Comparison of ENCODE assay signal across 12 cellular contexts in the genomic region with DNA sequence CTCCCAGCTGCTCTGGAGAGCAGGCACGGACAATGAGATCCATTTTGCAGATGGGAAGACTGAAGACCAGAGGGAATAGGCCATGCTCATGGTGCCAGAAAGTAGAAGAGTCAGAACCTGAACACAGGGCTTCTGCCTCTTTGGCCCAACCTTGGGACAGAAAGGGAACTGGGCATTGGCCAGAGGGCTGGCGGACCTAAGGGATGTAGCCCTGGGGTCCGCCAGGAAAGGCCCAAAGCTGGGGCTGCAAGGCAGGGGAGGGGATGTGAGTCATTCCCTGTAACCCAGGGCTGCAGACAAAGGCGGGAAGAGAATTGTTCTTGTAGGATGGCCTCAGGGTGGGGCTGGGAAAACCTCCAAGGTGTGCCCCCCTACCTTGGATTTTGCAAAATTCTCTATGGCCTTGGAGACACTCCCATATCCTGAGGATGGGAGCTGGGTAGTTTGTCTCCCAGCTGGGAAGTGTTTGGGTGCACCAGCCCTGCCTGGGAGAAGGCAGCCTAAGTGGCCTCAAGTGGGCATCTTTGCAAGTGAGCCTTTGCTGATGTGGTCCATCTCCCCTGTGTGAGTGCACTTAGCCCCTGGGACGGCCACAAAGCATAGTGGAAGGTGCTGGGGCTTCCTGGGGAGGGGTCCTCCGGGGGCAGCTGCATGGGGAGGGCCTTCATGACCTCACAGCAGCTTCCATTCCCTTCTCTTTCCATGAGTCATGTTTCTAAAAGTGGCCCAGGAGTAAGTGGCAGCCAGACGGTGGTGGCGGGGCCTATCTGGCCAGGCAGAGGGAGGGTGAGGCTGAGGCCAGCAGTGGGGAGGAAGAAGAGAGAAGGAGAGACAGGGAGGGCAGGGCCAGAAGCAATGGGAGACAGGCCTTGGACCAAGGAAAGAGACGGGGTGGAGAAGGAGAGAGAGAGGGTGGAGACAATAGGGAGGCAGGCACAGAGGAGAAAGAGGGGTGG. TPM values are rescaled to one million over a fixed set of nuclear protein-coding genes. Genes with fewer than 3 reads are reported as not detected.
A peak's percentile ranks its signal among the peaks of the same experiment; 100 is the strongest.
DNase-seq lines count a peak whose midpoint lies in the region; ATAC-seq and TF ChIP-seq lines count a peak whose summit lies in the region.
"Had no signal": no experiment of that assay in that cellular context is flagged by ENCODE, and none has a peak within 500 bp of the region (broad histone marks: within the 10 kb centered on the region; RNA-seq: fewer than 3 reads in every experiment).

No MANE protein-coding gene starts in this region.

- no peak overlapping the region for H2AK5ac ChIP-seq in neuronal stem cell (ENCODE audit: low read depth, low read length)

- TF ChIP-seq CTCF in BE2C (IDR thresholded peaks at IDR 0.05; ENCODE audit: low read depth, low read length) (no peak), PC-3 (conservative IDR thresholded peaks at IDR 0.05; ENCODE audit: low read depth, low read length) (no peak), fibroblast of pulmonary artery (IDR thresholded peaks at IDR 0.05; ENCODE audit: low read length, missing control alignments) (no peak)

- peak; percentile 65 for ATAC-seq in PC-3
- no peak for ATAC-seq in GM19397 (IDR thresholded peaks at IDR 0.05; ENCODE audit: unreplicated experiment)

- no peak overlapping the region for H2BK12ac ChIP-seq in neuronal stem cell (ENCODE audit: low read length)

- intact Hi-C loops in PC-3 (cut with micrococcal nuclease) = no loop called here

- no peak overlapping the region for H2BK120ac ChIP-seq in neuronal stem cell (ENCODE audit: low read depth, low read length)

- H3K36me3 ChIP-seq in BE2C (no peaks in the 10 kb centered on the region), PC-3 (ENCODE audit: low read depth, low read length) (no peaks in the 10 kb centered on the region), neuronal stem cell (replicated peaks in 1 of 2; ENCODE audit: control insufficient read depth in 2 of 2, insufficient read depth in 2 of 2, low read length in 2 of 2) (no peaks in the 10 kb centered on the region)

- H3K27me3 ChIP-seq in BE2C (no peaks in the 10 kb centered on the region), PC-3 (ENCODE audit: low read length) (no peaks in the 10 kb centered on the region), neuronal stem cell (ENCODE audit: control insufficient read depth in 3 of 3, insufficient read depth in 3 of 3, low read depth in 1 of 3, low read length in 3 of 3) (peaks cover 0 to 2% (median 0%) of the 10 kb centered on the region in 3 experiments)

- no peaks in the 10 kb centered on the region for H3K9me3 ChIP-seq in BE2C
- H3K9me3 ChIP-seq in PC-3 (ENCODE audit: low read length) = no peaks in the 10 kb centered on the region
- H3K9me3 ChIP-seq in neuronal stem cell (replicated peaks in 1 of 2; ENCODE audit: control insufficient read depth in 2 of 2, insufficient read depth in 1 of 2, low read depth in 1 of 2, low read length in 2 of 2) = peaks cover 0 to 2% of the 10 kb centered on the region in 2 donors

- no peak overlapping the region for H3K14ac ChIP-seq in neuronal stem cell (ENCODE audit: low read length)

- peak overlapping the region; percentile 66 for H3K18ac ChIP-seq in neuronal stem cell (ENCODE audit: low read length)

- H2AFZ ChIP-seq in PC-3 (ENCODE audit: low read length) (peak overlapping the region; percentile 48), neuronal stem cell (ENCODE audit: low read length) (no peak overlapping the region)

- no peaks in the 10 kb centered on the region for H3F3A ChIP-seq in PC-3 (ENCODE audit: low read length, unreplicated experiment)

- H4K20me1 ChIP-seq in PC-3 (ENCODE audit: low read length) = no peaks in the 10 kb centered on the region

- no peak overlapping the region for H2BK5ac ChIP-seq in neuronal stem cell (ENCODE audit: low read length)

- H3K79me1 ChIP-seq in neuronal stem cell (ENCODE audit: low read depth, low read length) = peaks cover 2% of the 10 kb centered on the region

- H3K27ac ChIP-seq in PC-3 (ENCODE audit: low read length) = peak overlapping the region; percentile 39
- no peak overlapping the region for H3K27ac ChIP-seq in neuronal stem cell (replicated peaks; ENCODE audit: low read length)
- H3K27ac ChIP-seq: VCaP had no signal

- CTCF ChIA-PET in PC-3 (lab: Charles Lee) = no interaction called here

- peak overlapping the region; percentile 0; the same call in 1 of the 2 replicates for H3K4me2 ChIP-seq in PC-3 (ENCODE audit: low read length)
- H3K4me2 ChIP-seq in neuronal stem cell (ENCODE audit: insufficient read depth, low read length, poor library complexity, severe bottlenecking) = no peak overlapping the region

- H4K8ac ChIP-seq in neuronal stem cell (ENCODE audit: low read depth, low read length) = no peak overlapping the region

- H2BK15ac ChIP-seq in neuronal stem cell (ENCODE audit: low read length) = peak overlapping the region; percentile 30

- no TSS peak for BruUV-seq in PC-3 (replicated peaks; lab: Mats Ljungman, UMichigan)

- H3K4me3 ChIP-seq in BE2C (ENCODE audit: low read depth, low read length) = no peak overlapping the region
- H3K4me3 ChIP-seq in PC-3 (ENCODE audit: low read length) = no peak overlapping the region
- no peak overlapping the region for H3K4me3 ChIP-seq in fibroblast of pulmonary artery (replicated peaks; ENCODE audit: low read depth, low read length)
- H3K4me3 ChIP-seq in neuronal stem cell (ENCODE audit: low read length in 2 of 2) = no peak overlapping the region

- peaks cover 3% of the 10 kb centered on the region for H3K4me1 ChIP-seq in BE2C
- peaks cover 22% of the 10 kb centered on the region for H3K4me1 ChIP-seq in PC-3 (ENCODE audit: insufficient read depth, low read length)
- peaks cover 0 to 17% of the 10 kb centered on the region in 2 donors for H3K4me1 ChIP-seq in neuronal stem cell (ENCODE audit: control insufficient read depth in 2 of 2, insufficient read depth in 1 of 2, low read depth in 1 of 2, low read length in 2 of 2)

- no CpG with 5 or more reads among the region's 9 CpGs for WGBS in neuronal stem cell (ENCODE audit: extremely low coverage in 2 of 2, insufficient read length in 2 of 2, insufficient replicate concordance in 1 of 2), 2 donors

- H3K9me2 ChIP-seq in PC-3 (replicated peaks; ENCODE audit: low read length) = no peaks in the 10 kb centered on the region

- POLR2A ChIA-PET in PC-3 (lab: Charles Lee; ENCODE audit: unreplicated experiment) = interaction anchor here (0.5 to 0.6 kb wide), 3 partner anchors 9 to 79 kb away, joined by 4 to 8 read pairs (median 5); no protein-coding TSS in a partner anchor

- DNase-seq in BE2C (peak; percentile 7), PC-3 (peak; percentile 47), fibroblast of pulmonary artery (ENCODE audit: low read depth) (peak; percentile 51), neuronal stem cell (ENCODE audit: low spot score) (no peak), DMS153 (lab: John Stamatoyannopoulos, UW) (no peak), globus pallidus (ENCODE audit: low spot score) (no peak), amniotic stem cell (lab: John Stamatoyannopoulos, UW) (no peak)
- DNase-seq: NCI-H1105 had no signal

- H3K79me2 ChIP-seq in PC-3 (ENCODE audit: low read length) = no peaks in the 10 kb centered on the region

- peak overlapping the region; percentile 45 for H3K23ac ChIP-seq in neuronal stem cell (ENCODE audit: low read depth, low read length, poor library complexity)

- H4K91ac ChIP-seq in neuronal stem cell (ENCODE audit: low read depth, low read length, poor library complexity) = peak overlapping the region; percentile 16

- H3K9ac ChIP-seq in PC-3 (ENCODE audit: low read length) (no peak overlapping the region; the same call in 1 of the 2 replicates), neuronal stem cell (ENCODE audit: low read depth, low read length, poor library complexity) (no peak overlapping the region)

- no peak overlapping the region for H3K4ac ChIP-seq in neuronal stem cell (ENCODE audit: low read length)

RNA-seq across cellular contexts. Expression of gene AQP1, which starts 9.2 kb away (rescaled TPM):
- polyA plus RNA-seq in BE2C (2012; ENCODE audit: insufficient read depth, insufficient read length, low read depth) = 6.1 TPM
- total RNA-seq in PC-3 (2014; rRNA removed) = 0.81 and 1.2 TPM in 2 replicates
- 0.47 TPM for polyA plus RNA-seq in neuronal stem cell (2013, experiment 1 of 2)
- 0.46 TPM for polyA plus RNA-seq in neuronal stem cell (2013, experiment 2 of 2)

RNA-seq across cellular contexts. Expression of gene GHRHR, which starts 42.9 kb away (rescaled TPM):
- polyA plus RNA-seq in BE2C (2012; ENCODE audit: insufficient read depth, insufficient read length, low read depth) = 0.97 TPM
- total RNA-seq in PC-3 (2014; rRNA removed) = not detected in 2 replicates
- polyA plus RNA-seq in neuronal stem cell (2013, experiment 1 of 2) = 0.39 TPM
- polyA plus RNA-seq in neuronal stem cell (2013, experiment 2 of 2) = 0.08 TPM
- total RNA-seq: pulmonary artery endothelial cell, urinary bladder had no signal
- polyA plus RNA-seq: urinary bladder had no signal

Comparison
In these comparisons a context has a peak if more than half of its experiments do, and no peak if none do; other contexts are left out.
1. DNase-seq: peak in BE2C (single experiment), PC-3 (single experiment) and fibroblast of pulmonary artery (single experiment); none in neuronal stem cell (single experiment), DMS153 (single experiment), globus pallidus (single experiment) and amniotic stem cell (single experiment).